Comparison of ENCODE assay signal across 10 cellular contexts in genomic region chr18:3015203-3015590, GRCh38. TPM values are rescaled to one million over a fixed set of nuclear protein-coding genes. Genes with fewer than 3 reads are reported as not detected.
A peak's percentile ranks its signal among the peaks of the same experiment; 100 is the strongest.
DNase-seq lines count a peak whose midpoint lies in the region; ATAC-seq and TF ChIP-seq lines count a peak whose summit lies in the region.
"Had no signal": no experiment of that assay in that cellular context is flagged by ENCODE, and none has a peak within 500 bp of the region (broad histone marks: within the 10 kb centered on the region; RNA-seq: fewer than 3 reads in every experiment).

No MANE protein-coding gene starts in this region.

- peak in 2 of 8 donors; percentile 5 to 9 for ATAC-seq in heart right ventricle
- no peak for ATAC-seq in Right ventricle myocardium inferior
- ATAC-seq in lung (ENCODE audit: insufficient read depth, low FRiP score) = peak; percentile 20
- ATAC-seq in HG02588 (IDR thresholded peaks at IDR 0.05; ENCODE audit: unreplicated experiment) = no peak
- ATAC-seq in HG03175 (IDR thresholded peaks at IDR 0.05; ENCODE audit: unreplicated experiment) = no peak

- WGBS in heart right ventricle, 2 donors = 31 to 48% methylated on average over 4 of the region's 4 CpGs
- 8 to 14% methylated on average over 4 of the region's 4 CpGs for WGBS in lung, 2 donors

- no peak for TF ChIP-seq CTCF in heart right ventricle (IDR thresholded peaks at IDR 0.05)
- no peak for TF ChIP-seq CTCF in lung (IDR thresholded peaks at IDR 0.05; ENCODE audit: control extremely low read depth, extremely low read depth)

- intact Hi-C loops in heart right ventricle (cut with DNase I) (loop anchor here in 6 of 10 donors (5.0 to 10.0 kb wide), 4 partner anchors 42 to 230 kb away; partner anchors contain the start of gene MYL12A (in 1 of the 6)), Right ventricle myocardium inferior (cut with DNase I) (no loop called here)

- H3K4me3 ChIP-seq in heart right ventricle (no peak overlapping the region), lung (no peak overlapping the region)

- H3K27ac ChIP-seq in heart right ventricle (peak overlapping the region in 9 of 10 donors; percentile 2 to 93 (median 68)), lung (ENCODE audit: low read depth in 1 of 2, low read length in 1 of 2) (peak overlapping the region; percentile 18 to 81)

- DNase-seq in heart right ventricle = no peak
- DNase-seq in Right ventricle myocardium inferior (ENCODE audit: missing footprints) = no peak
- peak; percentile 38 for DNase-seq in astrocyte of the hippocampus (ENCODE audit: low read depth, low spot score)
- no peak for DNase-seq in lung (ENCODE audit: low spot score)
- no peak for DNase-seq in DMS79 (lab: John Stamatoyannopoulos, UW)
- DNase-seq in COR-L47 (lab: John Stamatoyannopoulos, UW) = no peak
- DNase-seq: hippocampal formation, NCI-H2029 had no signal

- H3K9me3 ChIP-seq in heart right ventricle = no peaks in the 10 kb centered on the region
- no peaks in the 10 kb centered on the region for H3K9me3 ChIP-seq in lung (ENCODE audit: control insufficient read depth in 2 of 2, insufficient read depth in 1 of 2, low read length in 1 of 2)

- H3K27me3 ChIP-seq in heart right ventricle (no peaks in the 10 kb centered on the region), lung (ENCODE audit: control insufficient read depth, insufficient read depth) (no peaks in the 10 kb centered on the region)

- H3K4me1 ChIP-seq in heart right ventricle (peaks cover 3 to 71% (median 39%) of the 10 kb centered on the region in 9 donors), lung (ENCODE audit: control insufficient read depth in 2 of 2, insufficient read depth in 2 of 2, low read length in 2 of 2) (peaks cover 2 to 17% of the 10 kb centered on the region in 2 donors)

- peaks cover 0 to 15% (median 0%) of the 10 kb centered on the region in 9 donors for H3K36me3 ChIP-seq in heart right ventricle
- peaks cover 0 to 2% of the 10 kb centered on the region in 2 donors for H3K36me3 ChIP-seq in lung (ENCODE audit: control insufficient read depth in 2 of 2, insufficient read depth in 2 of 2, low read length in 2 of 2)

RNA-seq across cellular contexts. Expression of gene LPIN2, which starts 2.3 kb away (rescaled TPM):
- total RNA-seq in heart right ventricle (10 to 100 TPM in 4 of 10 donors, 1 to 10 TPM in 6; 6.8 to 15.9 (median 8.2) TPM), Right ventricle myocardium inferior (9.9 TPM), lung (10 to 100 TPM; 42.7 to 46.3 TPM)
- polyA plus RNA-seq in heart right ventricle (1 to 10 TPM; 1.9 to 5.0 TPM), lung (10 to 100 TPM; 11.2 to 22.3 TPM)
